ENCODE assay signal across 9 cellular contexts in genomic region chr9:131590907-131591844, GRCh38. TPM values are rescaled to one million over a fixed set of nuclear protein-coding genes. Genes with fewer than 3 reads are reported as not detected.
A peak's percentile ranks its signal among the peaks of the same experiment; 100 is the strongest.
DNase-seq lines count a peak whose midpoint lies in the region; FAIRE-seq and TF ChIP-seq lines count a peak whose summit lies in the region.
"Had no signal": no experiment of that assay in that cellular context is flagged by ENCODE, and none has a peak within 500 bp of the region (broad histone marks: within the 10 kb centered on the region; RNA-seq: fewer than 3 reads in every experiment).

No MANE protein-coding gene starts in this region.

- no peaks in the 10 kb centered on the region for H3K9me3 Mint-ChIP-seq in endothelial cell (ENCODE audit: unreplicated experiment)

- H3K27ac Mint-ChIP-seq in endothelial cell (ENCODE audit: unreplicated experiment), result peak overlapping the region; percentile 15

- H3K9ac ChIP-seq in NT2/D1 (ENCODE audit: insufficient read length, low read depth), result no peak overlapping the region

- peak overlapping the region; percentile 54 for H3K27ac ChIP-seq in HL-60 (replicated peaks)

- H3K4me1 ChIP-seq in NT2/D1 (ENCODE audit: insufficient read depth, insufficient read length), result no peaks in the 10 kb centered on the region

- DNase-seq in D721Med (ENCODE audit: insufficient read length, low spot score), result peak; percentile 82
- DNase-seq in HL-60 (ENCODE audit: low read depth in 1 of 2, low spot score in 1 of 2), result peak; percentile 66 to 83
- DNase-seq in NT2/D1 (ENCODE audit: low read depth, low spot score), result peak; percentile 40
- peak; percentile 39 for DNase-seq in activated CD8-positive, alpha-beta memory T cell treated with anti-CD3 and anti-CD28 coated beads, Interleukin-2, amount 50 U/mL, for 24 hours (ENCODE audit: extremely low read depth)
- peak; percentile 77 for DNase-seq in endothelial cell (ENCODE audit: low spot score)
- DNase-seq in mucosa of gallbladder (ENCODE audit: low spot score), result peak; percentile 71
- DNase-seq in stimulated activated CD8-positive, alpha-beta memory T cell treated with anti-CD3 and anti-CD28 coated beads, Interleukin-4, amount 100 ng/mL, for 48 hours, result peak; percentile 83
- no peak for DNase-seq in cortex of kidney (lab: John Stamatoyannopoulos, UW)

- no peaks in the 10 kb centered on the region for H3K9me3 ChIP-seq in NT2/D1 (ENCODE audit: insufficient read depth, low read length)

- H3K4me3 ChIP-seq in HL-60 (replicated peaks; ENCODE audit: insufficient read depth, low read length), result no peak overlapping the region
- no peak overlapping the region for H3K4me3 ChIP-seq in NT2/D1 (ENCODE audit: insufficient read length, low read depth)

- peaks cover 85% of the 10 kb centered on the region for H3K36me3 ChIP-seq in NT2/D1 (ENCODE audit: insufficient read depth, insufficient read length, low read length)

- peaks cover 67% of the 10 kb centered on the region for H3K36me3 Mint-ChIP-seq in endothelial cell (ENCODE audit: low read depth, unreplicated experiment)

- H3K27me3 ChIP-seq in HL-60 (ENCODE audit: insufficient read depth, poor library complexity, severe bottlenecking) (no peaks in the 10 kb centered on the region), NT2/D1 (ENCODE audit: insufficient read depth, insufficient read length) (no peaks in the 10 kb centered on the region)

- TF ChIP-seq CTCF in D721Med (IDR thresholded peaks at IDR 0.05; ENCODE audit: insufficient read depth, missing control alignments) (peak; percentile 86), HL-60 (IDR thresholded peaks at IDR 0.05; ENCODE audit: insufficient read depth, low read length) (peak; percentile 61), endothelial cell (IDR thresholded peaks at IDR 0.05; ENCODE audit: unreplicated experiment) (peak; percentile 21)

- peaks cover 33% of the 10 kb centered on the region for H3K27me3 Mint-ChIP-seq in endothelial cell (ENCODE audit: unreplicated experiment)

- peaks cover 25% of the 10 kb centered on the region for H3K4me1 Mint-ChIP-seq in endothelial cell (ENCODE audit: unreplicated experiment)

- FAIRE-seq in D721Med (lab: Jason Lieb, UNC), result no peak

- H3K4me3 Mint-ChIP-seq in endothelial cell (ENCODE audit: unreplicated experiment), result peak overlapping the region; percentile 56

RNA-seq across cellular contexts. Expression of gene PRRT1B, which starts 45.9 kb away (rescaled TPM):
- total RNA-seq in endothelial cell (ENCODE audit: unreplicated experiment) (not detected), mucosa of gallbladder (11.1 TPM)
- total RNA-seq: T-helper 2 cell treated with Interferon-gamma antibody and Interleukin-4, amounts not matched to agents 100 ng/mL and 5 ng/mL, for 36 hours had no signal

Comparison
In these comparisons a context has a peak if more than half of its experiments do, and no peak if none do; other contexts are left out.
1. CTCF ChIP-seq: peak in every context shown above with its lines; median percentile 86 in D721Med; 61 in HL-60; 21 in endothelial cell.
2. RNA of gene PRRT1B, which starts 45.9 kb away (total RNA-seq): 11.1 TPM in mucosa of gallbladder (single experiment); not detected in endothelial cell (single experiment); every median in the first group is over 10 times any median in the second.